10 cellular contexts compared by ENCODE assay signal in genomic region chr1:118985611-118986290, GRCh38. TPM values are rescaled to one million over a fixed set of nuclear protein-coding genes. Genes with fewer than 3 reads are reported as not detected.
DNase-seq lines count a peak whose midpoint lies in the region; ATAC-seq and TF ChIP-seq lines count a peak whose summit lies in the region.
"Had no signal": no experiment of that assay in that cellular context is flagged by ENCODE, and none has a peak within 500 bp of the region (broad histone marks: within the 10 kb centered on the region; RNA-seq: fewer than 3 reads in every experiment).

No MANE protein-coding gene starts in this region.

- peaks cover 6 to 31% (median 6%) of the 10 kb centered on the region in 3 donors for H3K4me1 Mint-ChIP-seq in IgD-negative memory B cell

- peaks cover 5% of the 10 kb centered on the region for H3K36me3 Mint-ChIP-seq in IgD-negative memory B cell

- peaks cover 84% of the 10 kb centered on the region for H3K27me3 Mint-ChIP-seq in IgD-negative memory B cell

- in situ Hi-C loops in gastrocnemius medialis (cut with MboI; ENCODE audit: low sequenced_read_pairs in 4 of 4), result loop anchor here in 1 of 4 donors (5.0 kb wide), 2 partner anchors 48 to 693 kb away; no protein-coding TSS in a partner anchor

- H3K27me3 ChIP-seq in gastrocnemius medialis, result no peaks in the 10 kb centered on the region

- TF ChIP-seq CTCF in foreskin fibroblast (IDR thresholded peaks at IDR 0.05; ENCODE audit: low read depth, low read length) (no peak), gastrocnemius medialis (IDR thresholded peaks at IDR 0.05 in 4 of 5, conservative IDR thresholded peaks at IDR 0.05 in 1 of 5) (no peak)

- intact Hi-C loops in gastrocnemius medialis (cut with DNase I; ENCODE audit: low total_unique reads), result loop anchor here (2.0 to 5.0 kb wide), 6 partner anchors 25 to 1618 kb away; partner anchors contain the start of gene MAN1A2

- TF ChIP-seq POLR2A in gastrocnemius medialis (IDR thresholded peaks at IDR 0.05), result no peak

- peak overlapping the region; percentile 89 to 94 (median 90) for H3K27ac Mint-ChIP-seq in IgD-negative memory B cell

- H3K9me3 ChIP-seq in gastrocnemius medialis, result no peaks in the 10 kb centered on the region
- H3K9me3 ChIP-seq: right atrium auricular region had no signal

- no peak for ATAC-seq in gastrocnemius medialis
- ATAC-seq in HG03432 (IDR thresholded peaks at IDR 0.05; ENCODE audit: unreplicated experiment), result no peak
- no peak for ATAC-seq in GM21786 (IDR thresholded peaks at IDR 0.05; ENCODE audit: unreplicated experiment)

- H3K4me1 ChIP-seq in gastrocnemius medialis, result peaks cover 30 to 37% of the 10 kb centered on the region in 2 donors

- H3K4me3 Mint-ChIP-seq in IgD-negative memory B cell, result peak overlapping the region in 2 of 4 donors; percentile 81 to 87

- peak overlapping the region; percentile 85 to 96 (median 94) for H3K27ac ChIP-seq in gastrocnemius medialis

- DNase-seq in GM04503 (ENCODE audit: low read depth) (peak; percentile 34), foreskin fibroblast (peak in 1 of 2 donors; percentile 33), gastrocnemius medialis (no peak), dedifferentiated amniotic fluid mesenchymal stem cell (ENCODE audit: extremely low spot score) (no peak)
- DNase-seq: NCI-H526 treated with DMSO at 0.1 percent for 48 hours had no signal

- peaks cover 0 to 20% (median 2%) of the 10 kb centered on the region in 3 donors for H3K9me3 Mint-ChIP-seq in IgD-negative memory B cell

- no peaks in the 10 kb centered on the region for H3K36me3 ChIP-seq in gastrocnemius medialis
- H3K36me3 ChIP-seq: right atrium auricular region had no signal

- H3K4me3 ChIP-seq in foreskin fibroblast (ENCODE audit: low read depth in 1 of 2, low read length in 2 of 2), result peak overlapping the region; percentile 63 to 74
- H3K4me3 ChIP-seq in gastrocnemius medialis, result peak overlapping the region; percentile 77 to 87 (median 83)

RNA-seq across cellular contexts. Expression of gene TBX15, which starts 2.4 kb away (rescaled TPM):
- polyA plus RNA-seq in IgD-negative memory B cell, result not detected
- 100 to 1,000 TPM in 3 of 4 donors, 10 to 100 TPM in 1; 91.4 to 275 (median 245) TPM for total RNA-seq in gastrocnemius medialis
- total RNA-seq: T-helper 1 cell treated with Interleukin-12 subunit alpha and Interleukin-12 subunit beta and Interleukin-4 antibody, amounts not matched to agents 30 ng/mL and 1 ng/mL, for 36 hours had no signal
